In the genomic region with DNA sequence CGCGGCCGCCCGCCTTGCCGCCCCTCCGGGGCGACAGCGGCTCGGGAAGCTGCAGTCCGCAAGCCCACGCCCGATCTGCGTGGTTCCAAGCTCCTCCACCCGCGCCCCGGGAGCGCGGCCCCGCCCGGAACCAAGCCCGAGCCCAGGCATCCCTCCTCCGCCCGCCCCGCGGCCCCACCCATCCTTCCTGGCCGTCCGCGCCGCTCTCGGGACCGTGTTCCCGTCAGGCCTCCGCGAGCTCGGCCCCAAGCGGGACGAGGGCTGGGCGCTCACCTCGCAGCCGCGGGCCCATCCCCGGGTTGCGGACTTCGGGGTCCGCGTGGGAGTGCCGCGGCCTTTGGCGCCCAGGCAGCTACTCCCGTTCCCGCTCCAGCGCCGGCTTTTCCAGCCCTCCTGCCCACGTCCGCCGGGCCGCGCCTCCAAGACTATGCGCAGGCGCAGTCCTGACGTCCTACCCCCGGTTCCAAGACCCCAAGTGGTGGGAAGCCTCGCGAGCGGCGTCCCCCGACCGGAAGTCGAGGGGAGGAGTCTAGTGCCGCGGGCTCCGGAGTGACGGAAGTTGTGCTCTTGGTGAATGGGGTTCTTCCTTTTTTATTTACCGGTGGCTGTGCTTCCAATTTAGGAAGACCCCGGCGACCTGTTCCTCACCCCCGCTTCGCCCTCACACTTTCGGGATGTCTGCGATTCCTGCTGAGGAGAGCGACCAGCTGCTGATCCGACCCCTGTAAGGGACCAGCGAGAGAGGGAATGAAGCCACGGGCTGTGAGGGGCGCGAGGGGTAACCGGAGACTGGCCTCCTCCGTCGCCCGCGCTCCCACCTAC, we compare ENCODE assay signal across 1 cellular context.
A peak's percentile ranks its signal among the peaks of the same experiment; 100 is the strongest.
TF ChIP-seq lines count a peak whose summit lies in the region.

CPSF3 (plus strand) TSS at position 555 of the 822 bp plus-strand sequence; CDS start at position 675, 120 bp downstream.
ITGB1BP1 (minus strand) TSS at position 429 of the 822 bp plus-strand sequence. CDS start 4,831 bp downstream, outside the sequence.

TF ChIP-seq in HepG2, 621 proteins besides CTCF, POLR2A, EP300 and RAD21 (continued from another document and continues in another):
- TF ChIP-seq HIC2 (CRISPR knock-in tag; IDR thresholded peaks at IDR 0.05; ENCODE audit: low read depth) (no peak; the same call in 1 of the 2 replicates), GRHL1 (CRISPR knock-in tag; conservative IDR thresholded peaks at IDR 0.05) (no peak), FIP1L1 (IDR thresholded peaks at IDR 0.05; ENCODE audit: borderline replicate concordance, insufficient read depth, low read depth, low read length) (0 out of 2 replicates have a peak, but pooled peaks have one; percentile 19), RFX1 (IDR thresholded peaks at IDR 0.05) (no peak), MBD4 (IDR thresholded peaks at IDR 0.05; ENCODE audit: borderline replicate concordance, low read length) (no peak), ZNF678 (CRISPR knock-in tag; IDR thresholded peaks at IDR 0.05) (peak; percentile 64; the same call in 1 of the 2 replicates), HHEX (CRISPR knock-in tag; IDR thresholded peaks at IDR 0.05) (0 out of 2 replicates have a peak, but pooled peaks have one; percentile 6), NFIB (CRISPR knock-in tag; IDR thresholded peaks at IDR 0.05; ENCODE audit: borderline replicate concordance) (no peak), RBAK (CRISPR knock-in tag; IDR thresholded peaks at IDR 0.05) (no peak), ZNF816 (CRISPR knock-in tag; IDR thresholded peaks at IDR 0.05; ENCODE audit: borderline replicate concordance) (peak; percentile 93; the same call in 1 of the 2 replicates), SALL1 (CRISPR knock-in tag; IDR thresholded peaks at IDR 0.05) (peak; percentile 92), ZNF574 (CRISPR knock-in tag; IDR thresholded peaks at IDR 0.05) (peak; percentile 88), PAF1 (CRISPR knock-in tag; IDR thresholded peaks at IDR 0.05) (no peak), IRF2 (CRISPR knock-in tag; IDR thresholded peaks at IDR 0.05) (peak; percentile 69; the same call in 1 of the 2 replicates), SYNCRIP (IDR thresholded peaks at IDR 0.05; ENCODE audit: insufficient read depth, low read depth, low read length) (no peak), ZNF430 (CRISPR knock-in tag; IDR thresholded peaks at IDR 0.05) (peak; percentile 88), NONO (IDR thresholded peaks at IDR 0.05) (no peak), NONO (CRISPR knock-in tag; conservative IDR thresholded peaks at IDR 0.05) (peak; percentile 98), AKNA (CRISPR knock-in tag; IDR thresholded peaks at IDR 0.05; ENCODE audit: borderline replicate concordance) (no peak), ARHGAP35 (CRISPR knock-in tag; IDR thresholded peaks at IDR 0.05; ENCODE audit: borderline replicate concordance) (peak; percentile 66), MAX (IDR thresholded peaks at IDR 0.05) (peak; percentile 91), RNF2 (conservative IDR thresholded peaks at IDR 0.05; ENCODE audit: low read depth) (peak; percentile 58; the same call in 1 of the 2 replicates), BATF2 (CRISPR knock-in tag; IDR thresholded peaks at IDR 0.05) (peak; percentile 47; the same call in 1 of the 2 replicates), ZBTB43 (CRISPR knock-in tag; conservative IDR thresholded peaks at IDR 0.05) (peak; percentile 45; the same call in 1 of the 2 replicates), YEATS2 (CRISPR knock-in tag; IDR thresholded peaks at IDR 0.05; ENCODE audit: borderline replicate concordance) (peak; percentile 94), BCL6 (CRISPR knock-in tag; IDR thresholded peaks at IDR 0.05) (no peak; the same call in 1 of the 2 replicates), TAF1 (CRISPR knock-in tag; IDR thresholded peaks at IDR 0.05) (peak; percentile 96), SNAI1 (CRISPR knock-in tag; IDR thresholded peaks at IDR 0.05; ENCODE audit: borderline replicate concordance) (peak; percentile 73; the same call in 1 of the 2 replicates), NR1H2 (CRISPR knock-in tag; IDR thresholded peaks at IDR 0.05; ENCODE audit: borderline replicate concordance, low read depth) (no peak), ZNF414 (CRISPR knock-in tag; IDR thresholded peaks at IDR 0.05) (peak; percentile 75; the same call in 1 of the 2 replicates), HOXA3 (CRISPR knock-in tag; IDR thresholded peaks at IDR 0.05) (peak; percentile 84), ZIK1 (CRISPR knock-in tag; IDR thresholded peaks at IDR 0.05; ENCODE audit: borderline replicate concordance, low read depth) (peak; percentile 59), ZNF737 (CRISPR knock-in tag; IDR thresholded peaks at IDR 0.05; ENCODE audit: borderline replicate concordance) (no peak), HDAC2 (CRISPR knock-in tag; IDR thresholded peaks at IDR 0.05) (peak; percentile 50), ZNF570 (CRISPR knock-in tag; IDR thresholded peaks at IDR 0.05; ENCODE audit: borderline replicate concordance) (no peak)
- TF ChIP-seq, protein P1, sequence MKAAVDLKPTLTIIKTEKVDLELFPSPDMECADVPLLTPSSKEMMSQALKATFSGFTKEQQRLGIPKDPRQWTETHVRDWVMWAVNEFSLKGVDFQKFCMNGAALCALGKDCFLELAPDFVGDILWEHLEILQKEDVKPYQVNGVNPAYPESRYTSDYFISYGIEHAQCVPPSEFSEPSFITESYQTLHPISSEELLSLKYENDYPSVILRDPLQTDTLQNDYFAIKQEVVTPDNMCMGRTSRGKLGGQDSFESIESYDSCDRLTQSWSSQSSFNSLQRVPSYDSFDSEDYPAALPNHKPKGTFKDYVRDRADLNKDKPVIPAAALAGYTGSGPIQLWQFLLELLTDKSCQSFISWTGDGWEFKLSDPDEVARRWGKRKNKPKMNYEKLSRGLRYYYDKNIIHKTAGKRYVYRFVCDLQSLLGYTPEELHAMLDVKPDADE (CRISPR knock-in tag; IDR thresholded peaks at IDR 0.05), result 0 out of 2 replicates have a peak, but pooled peaks have one; percentile 49
- TF ChIP-seq, protein P2, sequence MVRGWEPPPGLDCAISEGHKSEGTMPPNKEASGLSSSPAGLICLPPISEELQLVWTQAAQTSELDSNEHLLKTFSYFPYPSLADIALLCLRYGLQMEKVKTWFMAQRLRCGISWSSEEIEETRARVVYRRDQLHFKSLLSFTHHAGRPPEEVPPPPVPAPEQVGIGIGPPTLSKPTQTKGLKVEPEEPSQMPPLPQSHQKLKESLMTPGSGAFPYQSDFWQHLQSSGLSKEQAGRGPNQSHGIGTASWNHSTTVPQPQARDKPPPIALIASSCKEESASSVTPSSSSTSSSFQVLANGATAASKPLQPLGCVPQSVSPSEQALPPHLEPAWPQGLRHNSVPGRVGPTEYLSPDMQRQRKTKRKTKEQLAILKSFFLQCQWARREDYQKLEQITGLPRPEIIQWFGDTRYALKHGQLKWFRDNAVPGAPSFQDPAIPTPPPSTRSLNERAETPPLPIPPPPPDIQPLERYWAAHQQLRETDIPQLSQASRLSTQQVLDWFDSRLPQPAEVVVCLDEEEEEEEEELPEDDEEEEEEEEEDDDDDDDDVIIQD (CRISPR knock-in tag; IDR thresholded peaks at IDR 0.05; ENCODE audit: low read depth), result peak; percentile 81
